ENCODE assay signal across 1 cellular context in the genomic region with DNA sequence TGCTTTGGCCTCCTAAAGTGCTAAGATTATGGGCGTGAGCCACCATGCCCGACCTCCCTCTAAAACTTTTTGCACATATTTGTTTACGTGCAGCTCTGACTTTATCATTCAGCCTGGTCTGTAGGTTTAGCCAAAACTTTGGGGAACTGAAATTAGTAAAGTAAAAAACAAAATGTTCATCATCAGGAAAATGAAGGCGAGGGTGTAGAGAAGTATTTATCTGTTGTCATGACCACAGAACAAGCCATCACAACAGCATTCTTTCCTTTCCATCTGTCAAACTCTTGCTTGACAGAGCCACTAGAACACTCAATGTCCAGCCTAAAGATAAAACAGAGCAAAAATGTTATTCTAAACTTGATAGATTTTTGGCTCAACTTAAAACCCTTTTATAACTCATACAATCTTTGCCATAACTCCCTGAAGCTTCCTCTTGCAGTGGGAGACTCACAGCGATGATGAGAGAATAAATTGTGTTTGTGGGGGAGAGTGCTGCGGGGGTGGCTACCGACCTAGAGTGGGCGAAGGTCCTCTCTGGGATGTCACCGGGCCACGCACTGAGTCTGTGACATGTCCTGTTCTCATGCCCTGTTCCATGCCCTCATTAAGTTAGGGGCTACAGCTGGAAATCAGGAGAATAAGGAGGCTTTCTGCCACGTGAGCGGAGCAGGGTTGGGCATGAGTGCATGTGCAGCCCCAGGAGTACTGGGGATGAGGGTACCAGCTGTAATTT.
TF ChIP-seq lines count a peak whose summit lies in the region.

No MANE protein-coding gene starts in this region.

TF ChIP-seq in HepG2, 621 proteins besides CTCF, POLR2A, EP300 and RAD21:
- TF ChIP-seq HDAC1 (CRISPR knock-in tag; IDR thresholded peaks at IDR 0.05), result no peak
- TF ChIP-seq, protein P1, sequence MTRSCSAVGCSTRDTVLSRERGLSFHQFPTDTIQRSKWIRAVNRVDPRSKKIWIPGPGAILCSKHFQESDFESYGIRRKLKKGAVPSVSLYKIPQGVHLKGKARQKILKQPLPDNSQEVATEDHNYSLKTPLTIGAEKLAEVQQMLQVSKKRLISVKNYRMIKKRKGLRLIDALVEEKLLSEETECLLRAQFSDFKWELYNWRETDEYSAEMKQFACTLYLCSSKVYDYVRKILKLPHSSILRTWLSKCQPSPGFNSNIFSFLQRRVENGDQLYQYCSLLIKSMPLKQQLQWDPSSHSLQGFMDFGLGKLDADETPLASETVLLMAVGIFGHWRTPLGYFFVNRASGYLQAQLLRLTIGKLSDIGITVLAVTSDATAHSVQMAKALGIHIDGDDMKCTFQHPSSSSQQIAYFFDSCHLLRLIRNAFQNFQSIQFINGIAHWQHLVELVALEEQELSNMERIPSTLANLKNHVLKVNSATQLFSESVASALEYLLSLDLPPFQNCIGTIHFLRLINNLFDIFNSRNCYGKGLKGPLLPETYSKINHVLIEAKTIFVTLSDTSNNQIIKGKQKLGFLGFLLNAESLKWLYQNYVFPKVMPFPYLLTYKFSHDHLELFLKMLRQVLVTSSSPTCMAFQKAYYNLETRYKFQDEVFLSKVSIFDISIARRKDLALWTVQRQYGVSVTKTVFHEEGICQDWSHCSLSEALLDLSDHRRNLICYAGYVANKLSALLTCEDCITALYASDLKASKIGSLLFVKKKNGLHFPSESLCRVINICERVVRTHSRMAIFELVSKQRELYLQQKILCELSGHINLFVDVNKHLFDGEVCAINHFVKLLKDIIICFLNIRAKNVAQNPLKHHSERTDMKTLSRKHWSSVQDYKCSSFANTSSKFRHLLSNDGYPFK (CRISPR knock-in tag; IDR thresholded peaks at IDR 0.05; ENCODE audit: borderline replicate concordance), result no peak
- no peak for TF ChIP-seq TARDBP (CRISPR knock-in tag; IDR thresholded peaks at IDR 0.05)
- TF ChIP-seq, protein P2, sequence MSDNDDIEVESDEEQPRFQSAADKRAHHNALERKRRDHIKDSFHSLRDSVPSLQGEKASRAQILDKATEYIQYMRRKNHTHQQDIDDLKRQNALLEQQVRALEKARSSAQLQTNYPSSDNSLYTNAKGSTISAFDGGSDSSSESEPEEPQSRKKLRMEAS (IDR thresholded peaks at IDR 0.05), result no peak
- TF ChIP-seq HOXA7 (CRISPR knock-in tag; IDR thresholded peaks at IDR 0.05), result no peak
- TF ChIP-seq MBD4 (IDR thresholded peaks at IDR 0.05; ENCODE audit: borderline replicate concordance, low read length), result no peak
- no peak for TF ChIP-seq MLXIP (CRISPR knock-in tag; IDR thresholded peaks at IDR 0.05; ENCODE audit: borderline replicate concordance)
- TF ChIP-seq PITX1 (CRISPR knock-in tag; IDR thresholded peaks at IDR 0.05), result no peak
- no peak for TF ChIP-seq ZNF343 (CRISPR knock-in tag; IDR thresholded peaks at IDR 0.05)
